Comparison of ENCODE assay signal across 13 cellular contexts in the genomic region with DNA sequence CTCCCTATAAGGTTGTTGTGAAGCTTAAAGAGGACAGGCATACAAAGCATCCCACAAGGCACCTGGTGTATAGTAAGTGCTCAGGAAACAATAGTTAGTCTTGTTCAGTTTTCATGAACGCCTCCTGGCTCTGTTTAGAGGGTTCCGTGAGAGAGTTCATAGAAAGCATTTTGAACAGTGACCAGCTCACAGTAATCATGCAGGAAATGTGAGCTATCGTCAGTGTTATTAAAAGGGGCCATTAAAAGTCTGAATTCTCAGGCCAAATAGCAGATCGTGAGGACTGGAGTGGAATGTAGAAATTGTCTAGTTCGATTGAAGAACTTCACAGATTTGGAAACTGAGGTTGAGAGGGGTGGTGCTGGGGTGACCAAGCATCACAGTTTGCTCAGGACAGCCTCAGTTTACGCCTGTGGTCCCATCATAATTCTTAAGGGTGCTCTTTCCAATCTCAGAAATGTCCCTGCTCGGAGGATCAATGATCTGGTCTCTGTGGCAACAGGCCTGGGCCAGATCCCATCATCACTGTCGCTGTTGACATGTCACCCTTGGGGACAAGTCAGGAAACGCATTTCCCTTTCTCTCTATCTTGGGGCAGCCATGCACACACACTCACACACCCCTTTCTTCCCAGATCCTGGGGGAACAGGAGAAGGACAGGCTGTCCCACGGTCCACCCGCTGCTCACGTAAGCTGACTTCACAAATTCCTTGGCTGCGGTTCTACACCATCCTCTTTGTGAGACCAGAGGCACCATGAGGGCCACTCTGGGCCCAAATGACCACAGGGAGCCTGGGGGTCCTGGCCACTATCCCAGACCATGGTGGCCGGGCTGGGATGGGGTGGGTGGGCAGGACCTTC. TPM values are rescaled to one million over a fixed set of nuclear protein-coding genes. Genes with fewer than 3 reads are reported as not detected.
DNase-seq lines count a peak whose midpoint lies in the region; ATAC-seq and TF ChIP-seq lines count a peak whose summit lies in the region.
"Had no signal": no experiment of that assay in that cellular context is flagged by ENCODE, and none has a peak within 500 bp of the region (broad histone marks: within the 10 kb centered on the region; RNA-seq: fewer than 3 reads in every experiment).

No MANE protein-coding gene starts in this region.

- no peaks in the 10 kb centered on the region for H4K20me1 ChIP-seq in hepatocyte (ENCODE audit: insufficient read depth, poor library complexity, severe bottlenecking)

- H3K79me2 ChIP-seq in hepatocyte, result no peaks in the 10 kb centered on the region

- in situ Hi-C loops in G401 (cut with HindIII; ENCODE audit: low sequenced_read_pairs), result no loop called here

- H3K36me3 ChIP-seq in hepatocyte (replicated peaks; ENCODE audit: insufficient read depth, low read depth) (no peaks in the 10 kb centered on the region), BE2C (no peaks in the 10 kb centered on the region)
- H3K36me3 ChIP-seq: tibial nerve had no signal

- H3K27ac ChIP-seq in caudate nucleus (ENCODE audit: low read depth, low read length), result peak overlapping the region; percentile 30
- peak overlapping the region; percentile 63 for H3K27ac ChIP-seq in hepatocyte

- DNase-seq in EH (ENCODE audit: low read depth) (peak; percentile 63), caudate nucleus (lab: John Stamatoyannopoulos, UW) (no peak), hepatocyte (ENCODE audit: low spot score) (no peak), sciatic nerve (ENCODE audit: low spot score) (no peak), G401 (ENCODE audit: low spot score) (no peak), BE2C (no peak), head of caudate nucleus (no peak)
- DNase-seq: activated T-cell treated with anti-CD3 and anti-CD28 coated beads, Interleukin-2, amount 50 U/mL, for 24 hours; DMS79 treated with DMSO at 0.1 percent for 48 hours; NCI-H2107; T-cell had no signal

- TF ChIP-seq CTCF in hepatocyte (IDR thresholded peaks at IDR 0.05; ENCODE audit: poor library complexity), result no peak
- TF ChIP-seq CTCF in BE2C (IDR thresholded peaks at IDR 0.05; ENCODE audit: low read depth, low read length), result no peak

- peak; percentile 25 for ATAC-seq in sciatic nerve
- no peak for ATAC-seq in GM21390 (IDR thresholded peaks at IDR 0.05; ENCODE audit: unreplicated experiment)
- ATAC-seq: T-cell had no signal

- H3K9me3 ChIP-seq in hepatocyte (ENCODE audit: low read depth) (no peaks in the 10 kb centered on the region), BE2C (no peaks in the 10 kb centered on the region)
- H3K9me3 ChIP-seq: tibial nerve had no signal

- H3K27me3 ChIP-seq in hepatocyte (no peaks in the 10 kb centered on the region), BE2C (no peaks in the 10 kb centered on the region)
- H3K27me3 ChIP-seq: tibial nerve had no signal

- intact Hi-C loops in sciatic nerve (cut with DNase I) (no loop called here), head of caudate nucleus (cut with DNase I) (no loop called here)

- H3K9me2 ChIP-seq in hepatocyte (replicated peaks; ENCODE audit: insufficient read depth), result no peaks in the 10 kb centered on the region

- no peak overlapping the region for H2AFZ ChIP-seq in hepatocyte

- H3K4me2 ChIP-seq in hepatocyte, result no peak overlapping the region

- peaks cover 28% of the 10 kb centered on the region for H3K4me1 ChIP-seq in hepatocyte (ENCODE audit: insufficient read depth)
- H3K4me1 ChIP-seq in BE2C, result peaks cover 3% of the 10 kb centered on the region

- H3K4me3 ChIP-seq in hepatocyte (no peak overlapping the region), BE2C (ENCODE audit: low read depth, low read length) (no peak overlapping the region)
- H3K4me3 ChIP-seq: tibial nerve had no signal

- 87% methylated on average over 14 of the region's 14 CpGs for WGBS in hepatocyte (ENCODE audit: low lambda C conversion rate, missing lambda C conversion rate)

RNA-seq across cellular contexts. Expression of a gene that starts 7.2 kb away (rescaled TPM):
- 120 and 133 TPM in 2 replicates for total RNA-seq in hepatocyte
- polyA plus RNA-seq in hepatocyte, result 85.8 and 88.5 TPM in 2 replicates
- total RNA-seq in sciatic nerve, result 70.3 TPM
- 13.1 and 23.4 TPM in 2 replicates for total RNA-seq in G401 (2014; rRNA removed; shearing (Covaris generic))
- 1.5 TPM for polyA plus RNA-seq in BE2C (2012; ENCODE audit: insufficient read depth, insufficient read length, low read depth)
